In genomic region chr3:30606301-30607031, GRCh38 we compare ENCODE assay signal across 8 cellular contexts. TPM values are rescaled to one million over a fixed set of nuclear protein-coding genes. Genes with fewer than 3 reads are reported as not detected.
DNase-seq lines count a peak whose midpoint lies in the region; ATAC-seq and TF ChIP-seq lines count a peak whose summit lies in the region.

Gene TGFBR2 (plus strand): TSS chr3:30606601. CDS start chr3:30606884, 283 bp downstream.

- TF ChIP-seq CTCF in psoas muscle (IDR thresholded peaks at IDR 0.05), result peak; percentile 23

- peak within 1 kb of the TSS; percentile 96 for H3K4me3 Mint-ChIP-seq in T-helper 17 cell

- H3K4me3 ChIP-seq in psoas muscle (peak within 1 kb of the TSS; percentile 89), urinary bladder (ENCODE audit: low read depth, low read length) (peak within 1 kb of the TSS; percentile 91)

- ATAC-seq in GM21825 (IDR thresholded peaks at IDR 0.05; ENCODE audit: unreplicated experiment), result peak; percentile 73
- peak; percentile 72 for ATAC-seq in T-helper 17 cell
- peak; percentile 97 for ATAC-seq in left ventricle myocardium superior
- peak; percentile 96 to 97 (median 97) for ATAC-seq in psoas muscle

- H3K27ac ChIP-seq in KOPT-K1 (ENCODE audit: low read depth, low read length, poor library complexity, severe bottlenecking) (peak within 1 kb of the TSS; percentile 94), psoas muscle (peak within 1 kb of the TSS; percentile 91), urinary bladder (ENCODE audit: low read depth) (peak within 1 kb of the TSS; percentile 99)

- no peaks in the 10 kb centered on the region for H3K36me3 Mint-ChIP-seq in T-helper 17 cell (ENCODE audit: low read depth)

- H3K4me1 ChIP-seq in psoas muscle (peaks cover 8% of the 10 kb centered on the region), urinary bladder (ENCODE audit: insufficient read depth) (peaks cover 2% of the 10 kb centered on the region)

- no peaks in the 10 kb centered on the region for H3K36me3 ChIP-seq in KOPT-K1 (ENCODE audit: insufficient read depth, low read length)
- H3K36me3 ChIP-seq in psoas muscle (ENCODE audit: insufficient read depth in 1 of 2, low read depth in 1 of 2), result no peaks in the 10 kb centered on the region
- H3K36me3 ChIP-seq in urinary bladder (ENCODE audit: insufficient read depth), result no peaks in the 10 kb centered on the region

- H3K27ac Mint-ChIP-seq in T-helper 17 cell, result peak within 1 kb of the TSS; percentile 99

- intact Hi-C loops in left ventricle myocardium superior (cut with micrococcal nuclease) (no loop called here), psoas muscle (cut with DNase I) (loop anchor here in 1 of 2 donors (5.0 kb wide), 3 partner anchors 41 to 89 kb away; no protein-coding TSS in a partner anchor)

- no peaks in the 10 kb centered on the region for H3K9me3 ChIP-seq in KOPT-K1 (ENCODE audit: insufficient read depth, low read length, poor library complexity, severe bottlenecking)
- H3K9me3 ChIP-seq in T-helper 17 cell (ENCODE audit: control insufficient read depth, low read length, poor library complexity, severe bottlenecking), result no peaks in the 10 kb centered on the region
- no peaks in the 10 kb centered on the region for H3K9me3 ChIP-seq in psoas muscle

- WGBS in psoas muscle, 3 donors, result 0 to 1% (median 0%) methylated on average over 61 to 71 of the region's 71 CpGs
- WGBS in urinary bladder, result under 1% methylated on average over 71 of the region's 71 CpGs

- DNase-seq in ELR (ENCODE audit: low read depth), result peak; percentile 98
- DNase-seq in T-helper 17 cell, result peak; percentile 51 to 62 (median 59)
- DNase-seq in amniotic stem cell (lab: John Stamatoyannopoulos, UW), result peak; percentile 91
- peak; percentile 96 for DNase-seq in left ventricle myocardium superior
- peak; percentile 96 to 97 for DNase-seq in psoas muscle

- no peaks in the 10 kb centered on the region for H3K27me3 ChIP-seq in psoas muscle (ENCODE audit: insufficient read depth in 3 of 3, low read length in 2 of 3)

- peaks cover 47% of the 10 kb centered on the region for H3K4me1 Mint-ChIP-seq in T-helper 17 cell

- no peaks in the 10 kb centered on the region for H3K27me3 Mint-ChIP-seq in T-helper 17 cell

RNA-seq across cellular contexts. Expression of gene TGFBR2, which starts in this region (rescaled TPM):
- total RNA-seq in T-helper 17 cell (10 to 100 TPM; 58.4 to 74.5 TPM), left ventricle myocardium superior (175 TPM), psoas muscle (10 to 100 TPM; 36.0 to 51.8 (median 44.6) TPM), urinary bladder (128 TPM)
- polyA plus RNA-seq in psoas muscle (10 to 100 TPM; 19.7 to 58.8 (median 23.4) TPM), urinary bladder (161 TPM)

Comparison
In these comparisons a context has a peak if more than half of its experiments do, and no peak if none do; other contexts are left out.
1. Peak in every context shown above with its lines: DNase-seq, ATAC-seq, H3K4me3 ChIP-seq and H3K27ac ChIP-seq.